Comparison of ENCODE assay signal across 8 cellular contexts in genomic region chr19:52094526-52094925, GRCh38. TPM values are rescaled to one million over a fixed set of nuclear protein-coding genes. Genes with fewer than 3 reads are reported as not detected.
A peak's percentile ranks its signal among the peaks of the same experiment; 100 is the strongest.
DNase-seq lines count a peak whose midpoint lies in the region; ATAC-seq and TF ChIP-seq lines count a peak whose summit lies in the region.

No MANE protein-coding gene starts in this region.

- ATAC-seq in heart left ventricle: peak in 1 of 4 donors; percentile 16
- no peak for ATAC-seq in Right ventricle myocardium superior (ENCODE audit: poor library complexity)
- ATAC-seq in HG03135 (IDR thresholded peaks at IDR 0.05; ENCODE audit: unreplicated experiment): no peak
- no peak for ATAC-seq in HG02938 (IDR thresholded peaks at IDR 0.05; ENCODE audit: unreplicated experiment)

- H3K36me3 Mint-ChIP-seq in brain: peaks cover 58% of the 10 kb centered on the region

- H3K4me3 Mint-ChIP-seq in brain: peak overlapping the region; percentile 96 to 98 (median 97)

- peaks cover 50% of the 10 kb centered on the region for H3K4me1 Mint-ChIP-seq in brain

- H3K9me3 ChIP-seq in heart left ventricle: peaks cover 0 to 63% (median 14%) of the 10 kb centered on the region in 12 donors
- H3K9me3 ChIP-seq in vagina: peaks cover 8% of the 10 kb centered on the region

- H3K27me3 Mint-ChIP-seq in brain: peaks cover 22% of the 10 kb centered on the region

- TF ChIP-seq POLR2A in heart left ventricle (IDR thresholded peaks at IDR 0.05) (no peak), vagina (IDR thresholded peaks at IDR 0.05) (no peak)

- peak overlapping the region; percentile 76 to 97 (median 95) for H3K27ac Mint-ChIP-seq in brain

- H3K4me1 ChIP-seq in heart left ventricle (peaks cover 0 to 24% (median 15%) of the 10 kb centered on the region in 12 donors), vagina (peaks cover 35% of the 10 kb centered on the region)

- peak overlapping the region; percentile 69 to 99 (median 82) for H3K4me3 ChIP-seq in heart left ventricle
- peak overlapping the region; percentile 69 to 87 for H3K4me3 ChIP-seq in vagina

- no peak for DNase-seq in heart left ventricle
- DNase-seq in Right ventricle myocardium superior: no peak
- DNase-seq in lung microvascular endothelial cell (ENCODE audit: low read depth in 2 of 2): peak; percentile 6 to 12
- DNase-seq in vagina (ENCODE audit: extremely low spot score in 2 of 2): no peak
- no peak for DNase-seq in NCI-H146 treated with DMSO at 0.1 percent for 48 hours (lab: John Stamatoyannopoulos, UW; ENCODE audit: unreplicated experiment)

- intact Hi-C loops in heart left ventricle (cut with DNase I): no loop called here
- intact Hi-C loops in Right ventricle myocardium superior (cut with DNase I): no loop called here
- intact Hi-C loops in vagina (cut with DNase I): no loop called here

- H3K27me3 ChIP-seq in heart left ventricle (no peaks in the 10 kb centered on the region), vagina (no peaks in the 10 kb centered on the region)

- TF ChIP-seq CTCF in heart left ventricle (IDR thresholded peaks at IDR 0.05) (no peak), brain (conservative IDR thresholded peaks at IDR 0.05) (no peak), vagina (IDR thresholded peaks at IDR 0.05) (no peak)

- peaks cover 45 to 81% (median 70%) of the 10 kb centered on the region in 5 experiments for H3K9me3 Mint-ChIP-seq in brain

- WGBS in heart left ventricle, 4 donors: 5 to 9% (median 7%) methylated on average over 6 of the region's 6 CpGs

- peaks cover 0 to 39% (median 17%) of the 10 kb centered on the region in 9 donors for H3K36me3 ChIP-seq in heart left ventricle
- peaks cover 0 to 24% of the 10 kb centered on the region in 2 donors for H3K36me3 ChIP-seq in vagina

- H3K27ac ChIP-seq in heart left ventricle (peak overlapping the region in 3 of 12 donors; percentile 57 to 71 (median 66)), vagina (peak overlapping the region; percentile 22)

RNA-seq across cellular contexts. Expression of gene ZNF841, which starts 1.0 kb away (rescaled TPM):
- total RNA-seq in heart left ventricle (10 to 100 TPM in 3 of 9 donors, 1 to 10 TPM in 6; 6.8 to 12.9 (median 8.5) TPM), Right ventricle myocardium superior (5.2 TPM), lung microvascular endothelial cell (6.1 and 12.9 TPM in 2 replicates), vagina (24.1 TPM)
- polyA plus RNA-seq in heart left ventricle (1 to 10 TPM; 6.2 to 6.8 TPM), brain (ENCODE audit: insufficient read depth, low read depth, low replicate concordance) (2.8 TPM)

RNA-seq across cellular contexts. Expression of gene ZNF616, which starts 45.2 kb away (rescaled TPM):
- total RNA-seq in heart left ventricle (10 to 100 TPM in 1 of 9 donors, 1 to 10 TPM in 8; 1.8 to 10.0 (median 6.7) TPM), Right ventricle myocardium superior (4.8 TPM), lung microvascular endothelial cell (5.0 and 5.6 TPM in 2 replicates), vagina (2.7 TPM)
- polyA plus RNA-seq in heart left ventricle (1 to 10 TPM; 1.7 to 3.4 TPM), brain (ENCODE audit: insufficient read depth, low read depth, low replicate concordance) (4.2 TPM)

RNA-seq across cellular contexts. Expression of gene ZNF432, which starts 45.9 kb away (rescaled TPM):
- 10 to 100 TPM in 1 of 9 donors, 1 to 10 TPM in 8; 3.4 to 10.9 (median 8.2) TPM for total RNA-seq in heart left ventricle
- polyA plus RNA-seq in heart left ventricle: 1 to 10 TPM; 5.4 to 8.0 TPM
- total RNA-seq in Right ventricle myocardium superior: 8.2 TPM
- 2.6 TPM for polyA plus RNA-seq in brain (ENCODE audit: insufficient read depth, low read depth, low replicate concordance)
- total RNA-seq in lung microvascular endothelial cell: 3.5 and 5.2 TPM in 2 replicates
- 14.0 TPM for total RNA-seq in vagina

Comparison
In these comparisons a context has a peak if more than half of its experiments do, and no peak if none do; other contexts are left out.
1. DNase-seq: peak in lung microvascular endothelial cell (2 of 2); none in heart left ventricle (0 of 5), Right ventricle myocardium superior (single experiment), vagina (0 of 2) and NCI-H146 treated with DMSO at 0.1 percent for 48 hours (single experiment).